ENCODE assay signal across 1 cellular context in the genomic region with DNA sequence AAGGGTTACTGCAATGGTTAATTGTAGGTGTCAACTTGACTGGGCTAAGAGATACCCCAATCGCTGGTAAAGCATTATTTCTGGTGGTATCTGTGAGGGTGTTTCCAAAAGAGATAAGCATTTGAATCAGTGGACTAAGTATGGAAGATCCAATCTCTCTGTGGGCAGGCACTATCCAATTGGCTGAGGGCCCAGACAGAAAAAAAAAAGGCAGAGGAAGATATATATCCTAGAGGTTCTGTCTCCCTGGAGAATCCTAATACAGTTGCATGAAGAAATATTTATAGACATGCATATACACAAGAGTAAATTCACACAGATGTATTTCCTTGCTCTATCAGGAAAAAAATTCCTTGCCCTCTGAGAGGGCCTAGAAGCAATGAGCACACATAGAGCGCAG.
TF ChIP-seq lines count a peak whose summit lies in the region.

No MANE protein-coding gene starts in this region.

TF ChIP-seq in liver, 16 proteins besides CTCF, POLR2A, EP300 and RAD21 (continued from another document):
- TF ChIP-seq, protein P1, sequence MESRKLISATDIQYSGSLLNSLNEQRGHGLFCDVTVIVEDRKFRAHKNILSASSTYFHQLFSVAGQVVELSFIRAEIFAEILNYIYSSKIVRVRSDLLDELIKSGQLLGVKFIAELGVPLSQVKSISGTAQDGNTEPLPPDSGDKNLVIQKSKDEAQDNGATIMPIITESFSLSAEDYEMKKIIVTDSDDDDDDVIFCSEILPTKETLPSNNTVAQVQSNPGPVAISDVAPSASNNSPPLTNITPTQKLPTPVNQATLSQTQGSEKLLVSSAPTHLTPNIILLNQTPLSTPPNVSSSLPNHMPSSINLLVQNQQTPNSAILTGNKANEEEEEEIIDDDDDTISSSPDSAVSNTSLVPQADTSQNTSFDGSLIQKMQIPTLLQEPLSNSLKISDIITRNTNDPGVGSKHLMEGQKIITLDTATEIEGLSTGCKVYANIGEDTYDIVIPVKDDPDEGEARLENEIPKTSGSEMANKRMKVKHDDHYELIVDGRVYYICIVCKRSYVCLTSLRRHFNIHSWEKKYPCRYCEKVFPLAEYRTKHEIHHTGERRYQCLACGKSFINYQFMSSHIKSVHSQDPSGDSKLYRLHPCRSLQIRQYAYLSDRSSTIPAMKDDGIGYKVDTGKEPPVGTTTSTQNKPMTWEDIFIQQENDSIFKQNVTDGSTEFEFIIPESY (IDR thresholded peaks at IDR 0.05), result no peak
- no peak for TF ChIP-seq GABPA (IDR thresholded peaks at IDR 0.05 in 1 of 2, conservative IDR thresholded peaks at IDR 0.05 in 1 of 2)
- no peak for TF ChIP-seq SP1 (IDR thresholded peaks at IDR 0.05)
- no peak for TF ChIP-seq FOXA2 (IDR thresholded peaks at IDR 0.05)
- no peak for TF ChIP-seq JUND (IDR thresholded peaks at IDR 0.05)
- TF ChIP-seq, protein P2, sequence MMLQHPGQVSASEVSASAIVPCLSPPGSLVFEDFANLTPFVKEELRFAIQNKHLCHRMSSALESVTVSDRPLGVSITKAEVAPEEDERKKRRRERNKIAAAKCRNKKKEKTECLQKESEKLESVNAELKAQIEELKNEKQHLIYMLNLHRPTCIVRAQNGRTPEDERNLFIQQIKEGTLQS (IDR thresholded peaks at IDR 0.05), result no peak
